ENCODE assay signal across 1 cellular context in genomic region chr2:239991689-239992314, GRCh38.
TF ChIP-seq lines count a peak whose summit lies in the region.

No MANE protein-coding gene starts in this region.

TF ChIP-seq in HepG2, 621 proteins besides CTCF, POLR2A, EP300 and RAD21 (continued from another document):
- TF ChIP-seq, protein P1, sequence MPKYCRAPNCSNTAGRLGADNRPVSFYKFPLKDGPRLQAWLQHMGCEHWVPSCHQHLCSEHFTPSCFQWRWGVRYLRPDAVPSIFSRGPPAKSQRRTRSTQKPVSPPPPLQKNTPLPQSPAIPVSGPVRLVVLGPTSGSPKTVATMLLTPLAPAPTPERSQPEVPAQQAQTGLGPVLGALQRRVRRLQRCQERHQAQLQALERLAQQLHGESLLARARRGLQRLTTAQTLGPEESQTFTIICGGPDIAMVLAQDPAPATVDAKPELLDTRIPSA (CRISPR knock-in tag; IDR thresholded peaks at IDR 0.05; ENCODE audit: borderline replicate concordance): no peak
- TF ChIP-seq ARID3A (IDR thresholded peaks at IDR 0.05; ENCODE audit: low read depth, low read length): peak; percentile 76; the same call in 1 of the 2 replicates
- TF ChIP-seq, protein P2, sequence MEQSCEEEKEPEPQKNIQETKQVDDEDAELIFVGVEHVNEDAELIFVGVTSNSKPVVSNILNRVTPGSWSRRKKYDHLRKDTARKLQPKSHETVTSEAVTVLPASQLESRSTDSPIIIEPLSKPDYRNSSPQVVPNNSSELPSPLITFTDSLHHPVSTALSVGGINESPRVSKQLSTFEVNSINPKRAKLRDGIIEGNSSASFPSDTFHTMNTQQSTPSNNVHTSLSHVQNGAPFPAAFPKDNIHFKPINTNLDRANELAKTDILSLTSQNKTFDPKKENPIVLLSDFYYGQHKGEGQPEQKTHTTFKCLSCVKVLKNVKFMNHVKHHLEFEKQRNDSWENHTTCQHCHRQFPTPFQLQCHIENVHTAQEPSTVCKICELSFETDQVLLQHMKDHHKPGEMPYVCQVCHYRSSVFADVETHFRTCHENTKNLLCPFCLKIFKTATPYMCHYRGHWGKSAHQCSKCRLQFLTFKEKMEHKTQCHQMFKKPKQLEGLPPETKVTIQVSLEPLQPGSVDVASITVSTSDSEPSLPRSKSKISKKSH (CRISPR knock-in tag; IDR thresholded peaks at IDR 0.05; ENCODE audit: borderline replicate concordance): no peak
